In genomic region chr21:37074546-37074945, GRCh38 we compare ENCODE assay signal across 2 cellular contexts.
TF ChIP-seq lines count a peak whose summit lies in the region.

No MANE protein-coding gene starts in this region.

TF ChIP-seq in SK-N-SH, 30 proteins besides CTCF, POLR2A, EP300 and RAD21 (continued from another document):
- TF ChIP-seq REST (IDR thresholded peaks at IDR 0.05; ENCODE audit: low read depth, low read length) (no peak), TAF1 (IDR thresholded peaks at IDR 0.05; ENCODE audit: borderline replicate concordance, low read depth, low read length) (no peak), FOXM1 (IDR thresholded peaks at IDR 0.05; ENCODE audit: low read depth) (no peak), CHD2 (IDR thresholded peaks at IDR 0.05; ENCODE audit: low read length, partially characterized antibody) (no peak), NRF1 (IDR thresholded peaks at IDR 0.05; ENCODE audit: low read depth, low read length) (no peak), FOSL2 (IDR thresholded peaks at IDR 0.05; ENCODE audit: borderline replicate concordance, low read depth) (no peak)
- TF ChIP-seq, protein P1, sequence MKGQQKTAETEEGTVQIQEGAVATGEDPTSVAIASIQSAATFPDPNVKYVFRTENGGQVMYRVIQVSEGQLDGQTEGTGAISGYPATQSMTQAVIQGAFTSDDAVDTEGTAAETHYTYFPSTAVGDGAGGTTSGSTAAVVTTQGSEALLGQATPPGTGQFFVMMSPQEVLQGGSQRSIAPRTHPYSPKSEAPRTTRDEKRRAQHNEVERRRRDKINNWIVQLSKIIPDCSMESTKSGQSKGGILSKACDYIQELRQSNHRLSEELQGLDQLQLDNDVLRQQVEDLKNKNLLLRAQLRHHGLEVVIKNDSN (IDR thresholded peaks at IDR 0.05; ENCODE audit: borderline replicate concordance, low read depth), result no peak
- TF ChIP-seq, protein P2, sequence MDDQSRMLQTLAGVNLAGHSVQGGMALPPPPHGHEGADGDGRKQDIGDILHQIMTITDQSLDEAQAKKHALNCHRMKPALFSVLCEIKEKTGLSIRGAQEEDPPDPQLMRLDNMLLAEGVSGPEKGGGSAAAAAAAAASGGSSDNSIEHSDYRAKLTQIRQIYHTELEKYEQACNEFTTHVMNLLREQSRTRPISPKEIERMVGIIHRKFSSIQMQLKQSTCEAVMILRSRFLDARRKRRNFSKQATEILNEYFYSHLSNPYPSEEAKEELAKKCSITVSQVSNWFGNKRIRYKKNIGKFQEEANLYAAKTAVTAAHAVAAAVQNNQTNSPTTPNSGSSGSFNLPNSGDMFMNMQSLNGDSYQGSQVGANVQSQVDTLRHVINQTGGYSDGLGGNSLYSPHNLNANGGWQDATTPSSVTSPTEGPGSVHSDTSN (IDR thresholded peaks at IDR 0.05), result no peak
TF ChIP-seq in SK-N-SH: peak in this region for 0.

TF ChIP-seq in SK-N-SH treated with all-trans-retinoic acid at 6 μM for 48 hours, 23 proteins besides CTCF, POLR2A, EP300 and RAD21 (continued from another document):
- TF ChIP-seq, protein P3, sequence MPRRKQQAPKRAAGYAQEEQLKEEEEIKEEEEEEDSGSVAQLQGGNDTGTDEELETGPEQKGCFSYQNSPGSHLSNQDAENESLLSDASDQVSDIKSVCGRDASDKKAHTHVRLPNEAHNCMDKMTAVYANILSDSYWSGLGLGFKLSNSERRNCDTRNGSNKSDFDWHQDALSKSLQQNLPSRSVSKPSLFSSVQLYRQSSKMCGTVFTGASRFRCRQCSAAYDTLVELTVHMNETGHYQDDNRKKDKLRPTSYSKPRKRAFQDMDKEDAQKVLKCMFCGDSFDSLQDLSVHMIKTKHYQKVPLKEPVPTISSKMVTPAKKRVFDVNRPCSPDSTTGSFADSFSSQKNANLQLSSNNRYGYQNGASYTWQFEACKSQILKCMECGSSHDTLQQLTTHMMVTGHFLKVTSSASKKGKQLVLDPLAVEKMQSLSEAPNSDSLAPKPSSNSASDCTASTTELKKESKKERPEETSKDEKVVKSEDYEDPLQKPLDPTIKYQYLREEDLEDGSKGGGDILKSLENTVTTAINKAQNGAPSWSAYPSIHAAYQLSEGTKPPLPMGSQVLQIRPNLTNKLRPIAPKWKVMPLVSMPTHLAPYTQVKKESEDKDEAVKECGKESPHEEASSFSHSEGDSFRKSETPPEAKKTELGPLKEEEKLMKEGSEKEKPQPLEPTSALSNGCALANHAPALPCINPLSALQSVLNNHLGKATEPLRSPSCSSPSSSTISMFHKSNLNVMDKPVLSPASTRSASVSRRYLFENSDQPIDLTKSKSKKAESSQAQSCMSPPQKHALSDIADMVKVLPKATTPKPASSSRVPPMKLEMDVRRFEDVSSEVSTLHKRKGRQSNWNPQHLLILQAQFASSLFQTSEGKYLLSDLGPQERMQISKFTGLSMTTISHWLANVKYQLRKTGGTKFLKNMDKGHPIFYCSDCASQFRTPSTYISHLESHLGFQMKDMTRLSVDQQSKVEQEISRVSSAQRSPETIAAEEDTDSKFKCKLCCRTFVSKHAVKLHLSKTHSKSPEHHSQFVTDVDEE (CRISPR knock-in tag; IDR thresholded peaks at IDR 0.05), result no peak
- TF ChIP-seq ISL1 (CRISPR knock-in tag; IDR thresholded peaks at IDR 0.05) (no peak), GLIS3 (CRISPR knock-in tag; IDR thresholded peaks at IDR 0.05) (no peak), ZNF70 (CRISPR knock-in tag; IDR thresholded peaks at IDR 0.05) (no peak), PPARA (CRISPR knock-in tag; IDR thresholded peaks at IDR 0.05; ENCODE audit: borderline replicate concordance) (no peak)
- TF ChIP-seq, protein P4, sequence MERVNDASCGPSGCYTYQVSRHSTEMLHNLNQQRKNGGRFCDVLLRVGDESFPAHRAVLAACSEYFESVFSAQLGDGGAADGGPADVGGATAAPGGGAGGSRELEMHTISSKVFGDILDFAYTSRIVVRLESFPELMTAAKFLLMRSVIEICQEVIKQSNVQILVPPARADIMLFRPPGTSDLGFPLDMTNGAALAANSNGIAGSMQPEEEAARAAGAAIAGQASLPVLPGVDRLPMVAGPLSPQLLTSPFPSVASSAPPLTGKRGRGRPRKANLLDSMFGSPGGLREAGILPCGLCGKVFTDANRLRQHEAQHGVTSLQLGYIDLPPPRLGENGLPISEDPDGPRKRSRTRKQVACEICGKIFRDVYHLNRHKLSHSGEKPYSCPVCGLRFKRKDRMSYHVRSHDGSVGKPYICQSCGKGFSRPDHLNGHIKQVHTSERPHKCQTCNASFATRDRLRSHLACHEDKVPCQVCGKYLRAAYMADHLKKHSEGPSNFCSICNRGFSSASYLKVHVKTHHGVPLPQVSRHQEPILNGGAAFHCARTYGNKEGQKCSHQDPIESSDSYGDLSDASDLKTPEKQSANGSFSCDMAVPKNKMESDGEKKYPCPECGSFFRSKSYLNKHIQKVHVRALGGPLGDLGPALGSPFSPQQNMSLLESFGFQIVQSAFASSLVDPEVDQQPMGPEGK (CRISPR knock-in tag; IDR thresholded peaks at IDR 0.05; ENCODE audit: borderline replicate concordance), result no peak
